In the genomic region with DNA sequence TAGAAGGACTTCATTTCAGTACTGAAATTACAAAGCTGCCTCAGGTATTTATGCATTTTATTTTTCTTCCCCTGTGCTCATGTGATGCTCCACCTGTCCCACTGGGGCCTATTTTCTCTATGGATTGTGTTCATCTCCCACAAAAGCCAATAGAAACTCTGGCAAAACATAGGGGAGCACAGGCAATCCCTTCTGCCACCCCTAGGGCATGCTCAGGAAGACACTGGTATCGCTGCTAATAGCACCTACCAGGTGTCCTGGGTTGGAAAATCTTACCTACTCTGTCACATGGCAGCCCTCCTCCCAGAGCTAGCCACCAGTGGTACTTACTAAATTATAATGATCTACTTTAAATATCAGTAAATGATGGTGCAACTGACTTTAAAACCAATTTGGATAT, we compare ENCODE assay signal across 17 cellular contexts.
A peak's percentile ranks its signal among the peaks of the same experiment; 100 is the strongest.
DNase-seq lines count a peak whose midpoint lies in the region; ATAC-seq and TF ChIP-seq lines count a peak whose summit lies in the region.
"Had no signal": no experiment of that assay in that cellular context is flagged by ENCODE, and none has a peak within 500 bp of the region (broad histone marks: within the 10 kb centered on the region; RNA-seq: fewer than 3 reads in every experiment).

No MANE protein-coding gene starts in this region.

- H3K36me3 Mint-ChIP-seq in endodermal cell (ENCODE audit: low read depth) (no peaks in the 10 kb centered on the region), neural crest cell (ENCODE audit: low read depth) (no peaks in the 10 kb centered on the region)

- intact Hi-C loops in aorta (cut with DNase I): no loop called here

- no peaks in the 10 kb centered on the region for H3K27me3 ChIP-seq in endodermal cell (ENCODE audit: control insufficient read depth, insufficient read depth, low read length, poor library complexity, severe bottlenecking)
- H3K27me3 ChIP-seq in aorta (ENCODE audit: control insufficient read depth in 1 of 2, insufficient read depth in 2 of 2, low read length in 1 of 2): no peaks in the 10 kb centered on the region

- WGBS in endodermal cell (ENCODE audit: insufficient coverage in 1 of 2, insufficient read length in 1 of 2), 2 experiments: 97% methylated on average over 1 of the region's 1 CpG; no CpG with 5 or more reads in 1 of the 2 experiments
- WGBS in aorta, 2 donors: 91 to 94% methylated on average over 1 of the region's 1 CpG

- H3K4me1 Mint-ChIP-seq in endodermal cell (peaks cover 10% of the 10 kb centered on the region), neural crest cell (no peaks in the 10 kb centered on the region)

- DNase-seq in HT-29 (ENCODE audit: low spot score) (peak; percentile 4), endodermal cell (peak; percentile 45), neural crest cell (ENCODE audit: low read depth, low spot score) (no peak), middle frontal gyrus (ENCODE audit: extremely low spot score, low spot score) (no peak), aorta (no peak)
- no peak for DNase-seq in activated T-cell treated with anti-CD3 and anti-CD28 coated beads, Interleukin-2, amount 50 U/mL, for 1 hour
- DNase-seq: AML-193; Caco-2; CD4-positive, alpha-beta T cell; GM23248; H7 had no signal

- H3K9me3 Mint-ChIP-seq in endodermal cell: no peaks in the 10 kb centered on the region
- peaks cover 3% of the 10 kb centered on the region for H3K9me3 Mint-ChIP-seq in neural crest cell
- H3K9me3 Mint-ChIP-seq: CD4-positive, alpha-beta T cell had no signal

- H3K4me1 ChIP-seq in endodermal cell (ENCODE audit: control insufficient read depth, insufficient read depth, low read length): no peaks in the 10 kb centered on the region
- no peaks in the 10 kb centered on the region for H3K4me1 ChIP-seq in aorta (ENCODE audit: control insufficient read depth in 1 of 2, insufficient read depth in 2 of 2, low read length in 2 of 2)
- H3K4me1 ChIP-seq: A549, Caco-2 had no signal

- H3K27ac ChIP-seq in endodermal cell (ENCODE audit: low read depth, low read length) (no peak overlapping the region), aorta (ENCODE audit: low read depth in 1 of 2, low read length in 2 of 2) (no peak overlapping the region)
- H3K27ac ChIP-seq: 22Rv1, A549, C4-2B, GM23248, KMS-11 had no signal

- no peak overlapping the region for H3K9ac ChIP-seq in endodermal cell (ENCODE audit: extremely low read depth, low read length, poor library complexity, severe bottlenecking)
- H3K9ac ChIP-seq: GM23248, KMS-11 had no signal

- H3K4me3 ChIP-seq in endodermal cell (ENCODE audit: low read length): no peak overlapping the region
- H3K4me3 ChIP-seq in aorta (ENCODE audit: low read length in 2 of 2): no peak overlapping the region
- H3K4me3 ChIP-seq: A549, GM23248 had no signal

- no peaks in the 10 kb centered on the region for H3K9me3 ChIP-seq in endodermal cell (ENCODE audit: control insufficient read depth, low read length)
- no peaks in the 10 kb centered on the region for H3K9me3 ChIP-seq in aorta (ENCODE audit: control insufficient read depth, low read length)
- H3K9me3 ChIP-seq: A549, Caco-2 had no signal

- no peaks in the 10 kb centered on the region for H3K36me3 ChIP-seq in endodermal cell (ENCODE audit: control insufficient read depth, insufficient read depth, low read length)
- no peaks in the 10 kb centered on the region for H3K36me3 ChIP-seq in aorta (ENCODE audit: control insufficient read depth in 1 of 2, insufficient read depth in 2 of 2, low read length in 1 of 2)

- H3K27ac Mint-ChIP-seq in endodermal cell (no peak overlapping the region), neural crest cell (ENCODE audit: unreplicated experiment) (no peak overlapping the region)
- H3K27ac Mint-ChIP-seq: CD4-positive, alpha-beta T cell had no signal

- ATAC-seq in aorta (ENCODE audit: low FRiP score) (no peak), GM18867 (IDR thresholded peaks at IDR 0.05; ENCODE audit: unreplicated experiment) (no peak)
- ATAC-seq: A549 had no signal

- TF ChIP-seq CTCF in GM12873 (IDR thresholded peaks at IDR 0.05; ENCODE audit: insufficient read depth, low read depth, low read length, missing control alignments) (peak; percentile 4), endodermal cell (conservative IDR thresholded peaks at IDR 0.05) (peak; percentile 52), neural crest cell (conservative IDR thresholded peaks at IDR 0.05) (peak; percentile 12)

- H3K27me3 Mint-ChIP-seq in endodermal cell (ENCODE audit: insufficient read depth) (no peaks in the 10 kb centered on the region), neural crest cell (ENCODE audit: low read depth) (peaks cover 6% of the 10 kb centered on the region)
- H3K27me3 Mint-ChIP-seq: CD4-positive, alpha-beta T cell had no signal

- no peak overlapping the region for H3K4me3 Mint-ChIP-seq in endodermal cell
- no peak overlapping the region for H3K4me3 Mint-ChIP-seq in neural crest cell
- H3K4me3 Mint-ChIP-seq: CD4-positive, alpha-beta T cell had no signal

Comparison
In these comparisons a context has a peak if more than half of its experiments do, and no peak if none do; other contexts are left out.
1. DNase-seq: peak in HT-29 (single experiment) and endodermal cell (single experiment); none in neural crest cell (single experiment), middle frontal gyrus (single experiment), activated T-cell treated with anti-CD3 and anti-CD28 coated beads, Interleukin-2, amount 50 U/mL, for 1 hour (single experiment) and aorta (0 of 2).
2. Peak in every context shown above with its lines, with median percentiles within 50 percentile points of each other: CTCF ChIP-seq.